1 cellular context compared by ENCODE assay signal in genomic region chr16:64900029-64900428, GRCh38.
TF ChIP-seq lines count a peak whose summit lies in the region.

No MANE protein-coding gene starts in this region.

TF ChIP-seq in GM23338, 12 proteins besides CTCF, POLR2A, EP300 and RAD21:
- TF ChIP-seq, protein P1, sequence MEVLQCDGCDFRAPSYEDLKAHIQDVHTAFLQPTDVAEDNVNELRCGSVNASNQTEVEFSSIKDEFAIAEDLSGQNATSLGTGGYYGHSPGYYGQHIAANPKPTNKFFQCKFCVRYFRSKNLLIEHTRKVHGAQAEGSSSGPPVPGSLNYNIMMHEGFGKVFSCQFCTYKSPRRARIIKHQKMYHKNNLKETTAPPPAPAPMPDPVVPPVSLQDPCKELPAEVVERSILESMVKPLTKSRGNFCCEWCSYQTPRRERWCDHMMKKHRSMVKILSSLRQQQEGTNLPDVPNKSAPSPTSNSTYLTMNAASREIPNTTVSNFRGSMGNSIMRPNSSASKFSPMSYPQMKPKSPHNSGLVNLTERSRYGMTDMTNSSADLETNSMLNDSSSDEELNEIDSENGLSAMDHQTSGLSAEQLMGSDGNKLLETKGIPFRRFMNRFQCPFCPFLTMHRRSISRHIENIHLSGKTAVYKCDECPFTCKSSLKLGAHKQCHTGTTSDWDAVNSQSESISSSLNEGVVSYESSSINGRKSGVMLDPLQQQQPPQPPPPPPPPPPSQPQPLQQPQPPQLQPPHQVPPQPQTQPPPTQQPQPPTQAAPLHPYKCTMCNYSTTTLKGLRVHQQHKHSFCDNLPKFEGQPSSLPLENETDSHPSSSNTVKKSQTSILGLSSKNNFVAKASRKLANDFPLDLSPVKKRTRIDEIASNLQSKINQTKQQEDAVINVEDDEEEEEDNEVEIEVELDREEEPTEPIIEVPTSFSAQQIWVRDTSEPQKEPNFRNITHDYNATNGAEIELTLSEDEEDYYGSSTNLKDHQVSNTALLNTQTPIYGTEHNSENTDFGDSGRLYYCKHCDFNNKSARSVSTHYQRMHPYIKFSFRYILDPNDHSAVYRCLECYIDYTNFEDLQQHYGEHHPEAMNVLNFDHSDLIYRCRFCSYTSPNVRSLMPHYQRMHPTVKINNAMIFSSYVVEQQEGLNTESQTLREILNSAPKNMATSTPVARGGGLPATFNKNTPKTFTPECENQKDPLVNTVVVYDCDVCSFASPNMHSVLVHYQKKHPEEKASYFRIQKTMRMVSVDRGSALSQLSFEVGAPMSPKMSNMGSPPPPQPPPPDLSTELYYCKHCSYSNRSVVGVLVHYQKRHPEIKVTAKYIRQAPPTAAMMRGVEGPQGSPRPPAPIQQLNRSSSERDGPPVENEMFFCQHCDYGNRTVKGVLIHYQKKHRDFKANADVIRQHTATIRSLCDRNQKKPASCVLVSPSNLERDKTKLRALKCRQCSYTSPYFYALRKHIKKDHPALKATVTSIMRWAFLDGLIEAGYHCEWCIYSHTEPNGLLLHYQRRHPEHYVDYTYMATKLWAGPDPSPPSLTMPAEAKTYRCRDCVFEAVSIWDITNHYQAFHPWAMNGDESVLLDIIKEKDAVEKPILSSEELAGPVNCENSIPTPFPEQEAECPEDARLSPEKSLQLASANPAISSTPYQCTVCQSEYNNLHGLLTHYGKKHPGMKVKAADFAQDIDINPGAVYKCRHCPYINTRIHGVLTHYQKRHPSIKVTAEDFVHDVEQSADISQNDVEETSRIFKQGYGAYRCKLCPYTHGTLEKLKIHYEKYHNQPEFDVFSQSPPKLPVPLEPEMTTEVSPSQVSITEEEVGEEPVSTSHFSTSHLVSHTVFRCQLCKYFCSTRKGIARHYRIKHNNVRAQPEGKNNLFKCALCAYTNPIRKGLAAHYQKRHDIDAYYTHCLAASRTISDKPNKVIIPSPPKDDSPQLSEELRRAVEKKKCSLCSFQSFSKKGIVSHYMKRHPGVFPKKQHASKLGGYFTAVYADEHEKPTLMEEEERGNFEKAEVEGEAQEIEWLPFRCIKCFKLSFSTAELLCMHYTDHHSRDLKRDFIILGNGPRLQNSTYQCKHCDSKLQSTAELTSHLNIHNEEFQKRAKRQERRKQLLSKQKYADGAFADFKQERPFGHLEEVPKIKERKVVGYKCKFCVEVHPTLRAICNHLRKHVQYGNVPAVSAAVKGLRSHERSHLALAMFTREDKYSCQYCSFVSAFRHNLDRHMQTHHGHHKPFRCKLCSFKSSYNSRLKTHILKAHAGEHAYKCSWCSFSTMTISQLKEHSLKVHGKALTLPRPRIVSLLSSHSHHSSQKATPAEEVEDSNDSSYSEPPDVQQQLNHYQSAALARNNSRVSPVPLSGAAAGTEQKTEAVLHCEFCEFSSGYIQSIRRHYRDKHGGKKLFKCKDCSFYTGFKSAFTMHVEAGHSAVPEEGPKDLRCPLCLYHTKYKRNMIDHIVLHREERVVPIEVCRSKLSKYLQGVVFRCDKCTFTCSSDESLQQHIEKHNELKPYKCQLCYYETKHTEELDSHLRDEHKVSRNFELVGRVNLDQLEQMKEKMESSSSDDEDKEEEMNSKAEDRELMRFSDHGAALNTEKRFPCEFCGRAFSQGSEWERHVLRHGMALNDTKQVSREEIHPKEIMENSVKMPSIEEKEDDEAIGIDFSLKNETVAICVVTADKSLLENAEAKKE (CRISPR knock-in tag; IDR thresholded peaks at IDR 0.05), result no peak
- no peak for TF ChIP-seq REST (IDR thresholded peaks at IDR 0.05; ENCODE audit: unreplicated experiment)
- TF ChIP-seq ETS1 (IDR thresholded peaks at IDR 0.05), result no peak
- TF ChIP-seq CREB1 (CRISPR knock-in tag; IDR thresholded peaks at IDR 0.05; ENCODE audit: low read depth), result no peak
